27 cellular contexts compared by ENCODE assay signal in genomic region chr2:50004667-50005066, GRCh38.
"Had no signal": no experiment of that assay in that cellular context is flagged by ENCODE, and none has a peak within 500 bp of the region (broad histone marks: within the 10 kb centered on the region; RNA-seq: fewer than 3 reads in every experiment).

No MANE protein-coding gene starts in this region.

- H3K27ac ChIP-seq: body of pancreas, cardiac muscle cell, foreskin keratinocyte, hepatocyte, left ventricle myocardium inferior, right atrium auricular region, spleen, thyroid gland, upper lobe of right lung had no signal

- H3K36me3 Mint-ChIP-seq: activated CD4-positive, alpha-beta memory T cell treated with anti-CD3 and anti-CD28 coated beads for 36 hours; activated naive CD8-positive, alpha-beta T cell treated with anti-CD3 and anti-CD28 coated beads, Interleukin-2, amount 10 ng/mL, durations not matched to agents 7 days and 5 days; mesothelial cell of epicardium; naive thymus-derived CD8-positive, alpha-beta T cell had no signal

- H3K4me2 ChIP-seq: hepatocyte had no signal

- H3K27ac Mint-ChIP-seq: activated CD4-positive, alpha-beta memory T cell treated with anti-CD3 and anti-CD28 coated beads for 36 hours; activated naive CD4-positive, alpha-beta T cell treated with anti-CD3 and anti-CD28 coated beads for 36 hours; activated naive CD8-positive, alpha-beta T cell treated with anti-CD3 and anti-CD28 coated beads, Interleukin-2, amount 10 ng/mL, durations not matched to agents 7 days and 5 days; activated T-cell treated with anti-CD3 and anti-CD28 coated beads, Interleukin-2, amount 50 U/mL, for 72 hours; mesothelial cell of epicardium; naive thymus-derived CD8-positive, alpha-beta T cell; progenitor cell of endocrine pancreas; T-helper 17 cell had no signal

- H3K4me1 Mint-ChIP-seq: activated naive CD8-positive, alpha-beta T cell treated with anti-CD3 and anti-CD28 coated beads, Interleukin-2, amount 10 ng/mL, durations not matched to agents 7 days and 5 days; naive thymus-derived CD8-positive, alpha-beta T cell; T-helper 17 cell had no signal

- H3K27me3 Mint-ChIP-seq: activated CD4-positive, alpha-beta memory T cell treated with anti-CD3 and anti-CD28 coated beads for 36 hours; activated naive CD8-positive, alpha-beta T cell treated with anti-CD3 and anti-CD28 coated beads, Interleukin-2, amount 10 ng/mL, durations not matched to agents 7 days and 5 days; progenitor cell of endocrine pancreas; T-helper 17 cell had no signal

- H3K9me3 ChIP-seq: body of pancreas, left ventricle myocardium inferior, right atrium auricular region, thyroid gland, upper lobe of right lung had no signal

- H3K36me3 ChIP-seq: cardiac muscle cell, left ventricle myocardium inferior, right atrium auricular region, spleen, thyroid gland, upper lobe of right lung had no signal

- H3K79me2 ChIP-seq: hepatocyte had no signal

- H2AFZ ChIP-seq: hepatocyte had no signal

- ATAC-seq: activated T-cell treated with anti-CD3 and anti-CD28 coated beads, Interleukin-2, amount 50 U/mL, for 72 hours; body of pancreas; foreskin keratinocyte; naive thymus-derived CD8-positive, alpha-beta T cell; T-helper 17 cell; upper lobe of right lung had no signal

- DNase-seq: activated CD4-positive, alpha-beta memory T cell treated with anti-CD3 and anti-CD28 coated beads for 36 hours; activated CD4-positive, alpha-beta T cell treated with anti-CD3 and anti-CD28 coated beads for 48 hours; activated effector memory CD4-positive, alpha-beta T cell treated with Interleukin-2 at 50 U/mL for 16 hours; activated naive CD4-positive, alpha-beta T cell treated with anti-CD3 and anti-CD28 coated beads for 36 hours; activated naive CD8-positive, alpha-beta T cell treated with anti-CD3 and anti-CD28 coated beads, Interleukin-2, amount 10 ng/mL, durations not matched to agents 7 days and 5 days; activated T-cell treated with anti-CD3 and anti-CD28 coated beads, Interleukin-2, amount 50 U/mL, for 72 hours; amygdala; body of pancreas; effector CD4-positive, alpha-beta T cell; erythroblast; foreskin keratinocyte; glutamatergic neuron; kidney glomerular epithelial cell; left ventricle myocardium inferior; naive thymus-derived CD8-positive, alpha-beta T cell; spleen; stimulated activated CD4-positive, alpha-beta T cell treated with anti-CD3 and anti-CD28 coated beads, Interleukin-4, amount 100 ng/mL, for 1 hour; stimulated activated naive CD4-positive, alpha-beta T cell treated with Interleukin-2 at 50 U/mL for 16 hours; SW 1271; T-helper 17 cell; thyroid gland; upper lobe of right lung had no signal

- H3K4me3 Mint-ChIP-seq: activated CD4-positive, alpha-beta memory T cell treated with anti-CD3 and anti-CD28 coated beads for 36 hours; activated naive CD4-positive, alpha-beta T cell treated with anti-CD3 and anti-CD28 coated beads for 36 hours; activated naive CD8-positive, alpha-beta T cell treated with anti-CD3 and anti-CD28 coated beads, Interleukin-2, amount 10 ng/mL, durations not matched to agents 7 days and 5 days; activated T-cell treated with anti-CD3 and anti-CD28 coated beads, Interleukin-2, amount 50 U/mL, for 72 hours; mesothelial cell of epicardium; naive thymus-derived CD8-positive, alpha-beta T cell; T-helper 17 cell had no signal

- H3K4me1 ChIP-seq: body of pancreas, foreskin keratinocyte, left ventricle myocardium inferior, right atrium auricular region, spleen, thyroid gland, upper lobe of right lung had no signal

- H3K27me3 ChIP-seq: body of pancreas, cardiac muscle cell, foreskin keratinocyte, hepatocyte, right atrium auricular region, spleen, thyroid gland, upper lobe of right lung had no signal

- H3K4me3 ChIP-seq: body of pancreas, cardiac muscle cell, hepatocyte, left ventricle myocardium inferior, right atrium auricular region, spleen, thyroid gland, upper lobe of right lung had no signal

- H3K9me3 Mint-ChIP-seq: activated naive CD4-positive, alpha-beta T cell treated with anti-CD3 and anti-CD28 coated beads for 36 hours; activated naive CD8-positive, alpha-beta T cell treated with anti-CD3 and anti-CD28 coated beads, Interleukin-2, amount 10 ng/mL, durations not matched to agents 7 days and 5 days had no signal
